ENCODE assay signal across 8 cellular contexts in the genomic region with DNA sequence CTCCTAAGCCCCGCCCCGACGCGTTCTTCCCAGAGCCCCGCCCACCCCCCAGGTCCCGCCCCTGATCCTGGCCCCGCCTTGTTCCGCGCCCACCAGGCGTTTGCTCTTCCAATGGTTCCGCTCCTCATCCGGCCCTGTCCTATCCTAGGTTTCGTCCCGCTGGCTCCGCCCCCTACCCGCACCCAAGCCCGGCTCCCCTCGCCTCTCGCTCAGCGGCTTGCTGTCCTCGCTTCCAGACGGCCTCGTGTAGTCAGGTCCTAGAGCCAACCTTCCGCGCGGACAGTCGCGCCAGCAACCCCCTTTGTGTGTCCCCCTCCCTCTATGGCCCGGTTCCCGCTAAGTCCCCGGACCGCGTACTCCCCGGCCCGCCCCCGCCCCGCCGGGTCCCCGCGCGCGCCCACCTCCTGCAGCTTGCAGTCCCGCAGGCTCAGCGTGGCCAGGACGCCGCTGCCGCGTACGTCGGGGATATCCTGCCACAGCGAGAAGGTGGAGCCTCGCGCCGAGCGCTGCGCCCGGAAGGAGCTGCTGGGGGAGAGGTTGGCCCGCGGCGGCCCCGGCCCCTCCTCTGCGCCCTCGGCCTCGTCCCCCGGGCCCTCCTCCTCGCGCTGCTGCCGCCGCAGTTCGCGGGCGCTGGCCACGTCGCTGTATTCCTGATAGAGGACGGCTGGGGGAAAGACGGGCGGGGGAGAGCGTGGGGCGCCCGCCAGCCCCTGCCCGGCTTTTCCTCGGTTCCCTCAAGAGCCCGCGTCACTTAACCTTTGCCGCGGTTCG. TPM values are rescaled to one million over a fixed set of nuclear protein-coding genes. Genes with fewer than 3 reads are reported as not detected.
DNase-seq lines count a peak whose midpoint lies in the region; FAIRE-seq and TF ChIP-seq lines count a peak whose summit lies in the region.

No MANE protein-coding gene starts in this region.

- H3K4me3 ChIP-seq in MM.1S (ENCODE audit: low read length) (peak overlapping the region; percentile 65), neutrophil (ENCODE audit: low read depth in 1 of 2, low read length in 1 of 2) (peak overlapping the region; percentile 64 to 96), subcutaneous abdominal adipose tissue (ENCODE audit: low read depth in 1 of 5, low read length in 5 of 5) (peak overlapping the region; percentile 46 to 66 (median 58))

- H3K27me3 ChIP-seq in H9 (ENCODE audit: insufficient read depth, low read length) (no peaks in the 10 kb centered on the region), MM.1S (replicated peaks; ENCODE audit: insufficient read depth, low read length) (no peaks in the 10 kb centered on the region), neutrophil (peaks cover 8% of the 10 kb centered on the region), subcutaneous abdominal adipose tissue (ENCODE audit: control insufficient read depth in 5 of 5, insufficient read depth in 4 of 5, low read length in 5 of 5) (no peaks in the 10 kb centered on the region)

- peaks cover 9 to 28% (median 19%) of the 10 kb centered on the region in 3 experiments; a peak in 6 of 7 replicates for H3K36me3 Mint-ChIP-seq in H9 (ENCODE audit: insufficient read depth in 1 of 3, low read depth in 3 of 3)

- H2BK12ac ChIP-seq in H9 (ENCODE audit: insufficient read length, low read depth, low read length), result no peak overlapping the region

- H3K18ac ChIP-seq in H9 (ENCODE audit: insufficient read length, low read depth, low read length), result peak overlapping the region; percentile 57

- no peak overlapping the region for H2AK5ac ChIP-seq in H9 (ENCODE audit: insufficient read length, low read length)

- H3F3A ChIP-seq in MM.1S (ENCODE audit: insufficient read depth, low read length), result peaks cover 4% of the 10 kb centered on the region; the same call in 1 of the 2 replicates

- TF ChIP-seq CTCF in H9 (conservative IDR thresholded peaks at IDR 0.05), result no peak
- no peak for TF ChIP-seq CTCF in MM.1S (IDR thresholded peaks at IDR 0.05; ENCODE audit: low read length)
- TF ChIP-seq CTCF in neutrophil (IDR thresholded peaks at IDR 0.05), result no peak

- no peak overlapping the region for H2BK20ac ChIP-seq in H9 (ENCODE audit: low read depth, low read length, poor library complexity, severe bottlenecking)

- H3K4ac ChIP-seq in H9 (ENCODE audit: low read depth, low read length), result no peak overlapping the region

- peaks cover 27 to 40% of the 10 kb centered on the region in 2 experiments for H3K4me1 Mint-ChIP-seq in H9

- peak overlapping the region; percentile 82 to 92 for H3K4me3 Mint-ChIP-seq in H9

- H3K27me3 Mint-ChIP-seq in H9 (ENCODE audit: low read depth), result no peaks in the 10 kb centered on the region

- H3K36me3 ChIP-seq in MM.1S (replicated peaks; ENCODE audit: insufficient read depth, low read length) (no peaks in the 10 kb centered on the region), neutrophil (no peaks in the 10 kb centered on the region), subcutaneous abdominal adipose tissue (ENCODE audit: control insufficient read depth in 5 of 5, insufficient read depth in 5 of 5, low read length in 5 of 5) (peaks cover 0 to 8% (median 0%) of the 10 kb centered on the region in 5 donors)

- no peak overlapping the region for H3K27ac ChIP-seq in H9 (ENCODE audit: insufficient read length, low read depth, low read length)
- peak overlapping the region; percentile 79 for H3K27ac ChIP-seq in MM.1S (ENCODE audit: low read length)
- H3K27ac ChIP-seq in neutrophil, result peak overlapping the region; percentile 87
- peak overlapping the region; percentile 62 for H3K27ac ChIP-seq in subcutaneous abdominal adipose tissue (ENCODE audit: low read depth, low read length)

- H3K4me2 ChIP-seq in H9 (ENCODE audit: insufficient read depth, insufficient read length, low read length) (peak overlapping the region; percentile 84), MM.1S (ENCODE audit: low read depth, low read length) (peak overlapping the region; percentile 96)

- FAIRE-seq in frontal cortex (lab: Jason Lieb, UNC), result no peak

- H4K5ac ChIP-seq in H9 (ENCODE audit: insufficient read length, low read depth, low read length), result no peak overlapping the region

- H3K23ac ChIP-seq in H9 (ENCODE audit: insufficient read length, low read depth, low read length), result no peak overlapping the region

- H3K56ac ChIP-seq in H9 (ENCODE audit: insufficient read length, low read depth, low read length), result no peak overlapping the region

- no CpG with 5 or more reads among the region's 87 CpGs for WGBS in H9 (ENCODE audit: extremely low coverage, insufficient read length, low lambda C conversion rate)

- H3K79me2 ChIP-seq in H9 (ENCODE audit: insufficient read depth, low read length) (no peaks in the 10 kb centered on the region; the same call in none of the 2 replicates), MM.1S (ENCODE audit: low read length) (no peaks in the 10 kb centered on the region)

- H3K14ac ChIP-seq in H9 (ENCODE audit: insufficient read depth, low read length), result peak overlapping the region; percentile 81; the same call in 1 of the 2 replicates

- H3K9me3 Mint-ChIP-seq in H9, result no peaks in the 10 kb centered on the region

- H3K9me2 ChIP-seq in MM.1S (replicated peaks; ENCODE audit: insufficient read depth, low read length), result no peaks in the 10 kb centered on the region

- H2AFZ ChIP-seq in H9 (ENCODE audit: low read length), result no peak overlapping the region
- H2AFZ ChIP-seq in MM.1S (ENCODE audit: low read length), result peak overlapping the region; percentile 93

- no peak overlapping the region for H4K91ac ChIP-seq in H9 (ENCODE audit: insufficient read length, low read depth, low read length)

- peak; percentile 98 for DNase-seq in ELF-1 (ENCODE audit: low read depth, low spot score)
- DNase-seq in H9, result peak; percentile 99
- DNase-seq in MM.1S, result peak; percentile 87
- DNase-seq in SHP77 (lab: John Stamatoyannopoulos, UW), result peak; percentile 94 to 96
- DNase-seq in activated gamma-delta T cell treated with anti-CD3 and anti-CD28 coated beads, Interleukin-2, amount 50 U/mL, for 16 hours (ENCODE audit: low read depth), result peak; percentile 85
- peak; percentile 82 to 90 for DNase-seq in frontal cortex (ENCODE audit: low spot score in 2 of 2)

- H3T11ph ChIP-seq in H9 (ENCODE audit: low read length), result no peak overlapping the region

- H3K4me1 ChIP-seq in H9 (ENCODE audit: insufficient read depth, low read length), result peaks cover 4% of the 10 kb centered on the region; the same call in 1 of the 2 replicates
- H3K4me1 ChIP-seq in MM.1S (ENCODE audit: low read length), result no peaks in the 10 kb centered on the region; the same call in 1 of the 2 replicates
- H3K4me1 ChIP-seq in neutrophil (ENCODE audit: control insufficient read depth in 1 of 2, insufficient read depth in 1 of 2, low read depth in 1 of 2, low read length in 1 of 2), result peaks cover 14 to 17% of the 10 kb centered on the region in 2 experiments
- H3K4me1 ChIP-seq in subcutaneous abdominal adipose tissue (ENCODE audit: control insufficient read depth in 5 of 5, insufficient read depth in 5 of 5, low read length in 5 of 5), result peaks cover 0 to 16% (median 12%) of the 10 kb centered on the region in 5 donors

- no peaks in the 10 kb centered on the region for H3K9me3 ChIP-seq in H9 (ENCODE audit: control insufficient read depth, low read depth, low read length)
- H3K9me3 ChIP-seq in MM.1S (replicated peaks; ENCODE audit: insufficient read depth, low read length), result no peaks in the 10 kb centered on the region
- no peaks in the 10 kb centered on the region for H3K9me3 ChIP-seq in neutrophil
- no peaks in the 10 kb centered on the region for H3K9me3 ChIP-seq in subcutaneous abdominal adipose tissue (ENCODE audit: control insufficient read depth in 5 of 5, low read length in 5 of 5)

- H2BK5ac ChIP-seq in H9 (ENCODE audit: insufficient read length, low read length), result no peak overlapping the region

- no peak overlapping the region for H2BK15ac ChIP-seq in H9 (ENCODE audit: low read depth, low read length)

- no peak overlapping the region for H2BK120ac ChIP-seq in H9 (ENCODE audit: low read depth, low read length, poor library complexity, severe bottlenecking)

- peak overlapping the region in 2 of 3 experiments; percentile 97; a peak in 3 of 7 replicates for H3K27ac Mint-ChIP-seq in H9

- H3K79me1 ChIP-seq in H9 (ENCODE audit: insufficient read depth, low read depth, low read length, poor library complexity, severe bottlenecking), result peaks cover under 1% of the 10 kb centered on the region

- no peak overlapping the region for H4K8ac ChIP-seq in H9 (replicated peaks; ENCODE audit: insufficient read length, low read depth, low read length)

- no peak overlapping the region for H3K9ac ChIP-seq in H9 (ENCODE audit: extremely low read depth, insufficient read length, low read length)
- peak overlapping the region; percentile 60 for H3K9ac ChIP-seq in MM.1S (ENCODE audit: low read length)
- H3K9ac ChIP-seq in subcutaneous abdominal adipose tissue (ENCODE audit: low read length in 5 of 5), result peak overlapping the region in 4 of 5 donors; percentile 52 to 73 (median 66)

- H4K20me1 ChIP-seq in H9 (ENCODE audit: control insufficient read depth, insufficient read depth, insufficient read length) (no peaks in the 10 kb centered on the region), MM.1S (ENCODE audit: insufficient read depth, low read length) (no peaks in the 10 kb centered on the region)

- peaks cover 10% of the 10 kb centered on the region for H3K23me2 ChIP-seq in H9 (ENCODE audit: insufficient read length, low read depth, low read length, poor library complexity, severe bottlenecking)

RNA-seq across cellular contexts. Expression of a gene that starts 5.7 kb away (rescaled TPM):
- total RNA-seq in H9 (2021) (18.5 and 21.1 TPM in 2 replicates), frontal cortex (1.2 TPM)

RNA-seq across cellular contexts. Expression of a gene that starts 30.3 kb away (rescaled TPM):
- total RNA-seq in H9 (2021), result 6.3 and 7.7 TPM in 2 replicates
- 16.7 TPM for total RNA-seq in frontal cortex

RNA-seq across cellular contexts. Expression of a gene that starts 50.9 kb away (rescaled TPM):
- total RNA-seq in H9 (2021) (32.8 and 33.1 TPM in 2 replicates), frontal cortex (1.2 TPM)

Comparison
In these comparisons a context has a peak if more than half of its experiments do, and no peak if none do; other contexts are left out.
1. RNA of a gene that starts 50.9 kb away (total RNA-seq): 32.8 to 33.1 TPM in H9; 1.2 TPM in frontal cortex (single experiment); every median in the first group is over 10 times any median in the second.
2. Peak in every context shown above with its lines, with median percentiles within 50 percentile points of each other: DNase-seq and H3K4me3 ChIP-seq.